Comparison of ENCODE assay signal across 16 cellular contexts in the genomic region with DNA sequence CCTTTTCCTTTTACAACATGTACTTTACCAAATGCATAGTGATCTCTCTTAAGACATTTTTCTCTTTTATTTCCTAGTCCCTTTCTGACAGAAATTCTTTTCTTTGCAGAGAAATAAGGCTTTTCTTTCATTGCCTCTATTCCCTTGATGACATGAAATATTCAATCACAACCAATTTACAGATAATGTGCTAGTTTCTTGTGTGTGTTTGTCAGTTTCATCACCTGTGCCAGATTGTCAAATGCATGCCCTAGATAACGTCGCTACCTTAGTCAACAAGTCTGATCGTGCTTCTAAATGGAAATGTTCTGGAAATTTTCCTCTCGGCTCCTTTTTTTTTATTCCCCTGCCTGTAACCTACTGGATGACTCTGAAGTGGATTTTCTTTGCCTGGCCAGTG.
A peak's percentile ranks its signal among the peaks of the same experiment; 100 is the strongest.
DNase-seq lines count a peak whose midpoint lies in the region; ATAC-seq, FAIRE-seq and TF ChIP-seq lines count a peak whose summit lies in the region.
"Had no signal": no experiment of that assay in that cellular context is flagged by ENCODE, and none has a peak within 500 bp of the region (broad histone marks: within the 10 kb centered on the region; RNA-seq: fewer than 3 reads in every experiment).

No MANE protein-coding gene starts in this region.

- no peak for FAIRE-seq in bronchial epithelial cell (lab: Jason Lieb, UNC)
- FAIRE-seq: A549, G401.6, GM12891, H1 had no signal

- TF ChIP-seq CTCF in bronchial epithelial cell (IDR thresholded peaks at IDR 0.05; ENCODE audit: insufficient read depth, low read length, severe bottlenecking) (no peak), left lung (IDR thresholded peaks at IDR 0.05) (no peak), WERI-Rb-1 (IDR thresholded peaks at IDR 0.05; ENCODE audit: low read depth, low read length) (no peak), lower leg skin (IDR thresholded peaks at IDR 0.05) (no peak)

- intact Hi-C loops in left lung (cut with DNase I) (no loop called here), cardiac septum (cut with DNase I) (no loop called here), lower leg skin (cut with DNase I; ENCODE audit: low total_unique reads) (no loop called here)

- H3K36me3 ChIP-seq in bronchial epithelial cell (ENCODE audit: control insufficient read depth, insufficient read depth, low read length) = no peaks in the 10 kb centered on the region
- H3K36me3 ChIP-seq in left lung = no peaks in the 10 kb centered on the region
- no peaks in the 10 kb centered on the region for H3K36me3 ChIP-seq in skeletal muscle tissue (ENCODE audit: control insufficient read depth in 3 of 3, insufficient read depth in 3 of 3, low read length in 3 of 3)
- no peaks in the 10 kb centered on the region for H3K36me3 ChIP-seq in WERI-Rb-1
- H3K36me3 ChIP-seq: BE2C had no signal

- 51 to 61% methylated on average over 4 of the region's 4 CpGs for WGBS in lower leg skin, 2 donors

- peak; percentile 25 for ATAC-seq in left lung
- ATAC-seq: A549 had no signal

- no peaks in the 10 kb centered on the region for H3K4me1 ChIP-seq in left lung
- peaks cover 0 to 13% (median 4%) of the 10 kb centered on the region in 3 donors for H3K4me1 ChIP-seq in skeletal muscle tissue (ENCODE audit: control insufficient read depth in 3 of 3, insufficient read depth in 3 of 3, low read length in 3 of 3)
- H3K4me1 ChIP-seq: A549, BE2C had no signal

- H3K9ac ChIP-seq in skeletal muscle tissue (ENCODE audit: low read depth in 1 of 3, low read length in 3 of 3) = no peak overlapping the region

- no peak for TF ChIP-seq POLR2A in lower leg skin (IDR thresholded peaks at IDR 0.05)

- H3K9me3 ChIP-seq in left lung (no peaks in the 10 kb centered on the region), skeletal muscle tissue (ENCODE audit: control insufficient read depth in 3 of 3, low read length in 3 of 3) (peaks cover 0 to under 1% (median 0%) of the 10 kb centered on the region in 3 donors), WERI-Rb-1 (ENCODE audit: severe bottlenecking) (no peaks in the 10 kb centered on the region)
- H3K9me3 ChIP-seq: A549, BE2C had no signal

- DNase-seq in bronchial epithelial cell (ENCODE audit: low read depth) (peak; percentile 38), epithelial cell of prostate (ENCODE audit: low read depth, low spot score) (no peak), left lung (no peak), cardiac septum (ENCODE audit: low spot score) (no peak), WERI-Rb-1 (no peak), lower leg skin (ENCODE audit: low spot score in 2 of 2) (no peak)
- DNase-seq: BE2C, DMS79, HCEC 1CT, HFFc6 had no signal

- H3K27me3 ChIP-seq in bronchial epithelial cell (ENCODE audit: control insufficient read depth, insufficient read depth, low read length) (no peaks in the 10 kb centered on the region), left lung (no peaks in the 10 kb centered on the region), skeletal muscle tissue (ENCODE audit: control insufficient read depth in 3 of 3, insufficient read depth in 3 of 3, low read length in 3 of 3) (no peaks in the 10 kb centered on the region), WERI-Rb-1 (ENCODE audit: insufficient read depth, low read depth, severe bottlenecking) (no peaks in the 10 kb centered on the region)
- H3K27me3 ChIP-seq: BE2C had no signal

- H3K27ac ChIP-seq in epithelial cell of prostate = peak overlapping the region; percentile 31
- H3K27ac ChIP-seq in left lung = no peak overlapping the region
- H3K27ac ChIP-seq in skeletal muscle tissue (ENCODE audit: low read depth, low read length) = peak overlapping the region; percentile 5
- H3K27ac ChIP-seq in WERI-Rb-1 = no peak overlapping the region
- H3K27ac ChIP-seq: A549, C4-2B had no signal

- H3K4me3 ChIP-seq in bronchial epithelial cell (ENCODE audit: low read depth, low read length) = no peak overlapping the region
- H3K4me3 ChIP-seq in left lung = no peak overlapping the region
- H3K4me3 ChIP-seq in skeletal muscle tissue (ENCODE audit: low read length in 3 of 3) = no peak overlapping the region
- no peak overlapping the region for H3K4me3 ChIP-seq in WERI-Rb-1 (ENCODE audit: low read depth, low read length)
- no peak overlapping the region for H3K4me3 ChIP-seq in lower leg skin (ENCODE audit: low read depth, poor library complexity, severe bottlenecking)
- H3K4me3 ChIP-seq: A549 had no signal

Comparison
In these comparisons a context has a peak if more than half of its experiments do, and no peak if none do; other contexts are left out.
1. H3K27ac ChIP-seq: peak in epithelial cell of prostate (single experiment) and skeletal muscle tissue (single experiment); none in left lung (0 of 2) and WERI-Rb-1 (single experiment).